8 cellular contexts compared by ENCODE assay signal in the genomic region with DNA sequence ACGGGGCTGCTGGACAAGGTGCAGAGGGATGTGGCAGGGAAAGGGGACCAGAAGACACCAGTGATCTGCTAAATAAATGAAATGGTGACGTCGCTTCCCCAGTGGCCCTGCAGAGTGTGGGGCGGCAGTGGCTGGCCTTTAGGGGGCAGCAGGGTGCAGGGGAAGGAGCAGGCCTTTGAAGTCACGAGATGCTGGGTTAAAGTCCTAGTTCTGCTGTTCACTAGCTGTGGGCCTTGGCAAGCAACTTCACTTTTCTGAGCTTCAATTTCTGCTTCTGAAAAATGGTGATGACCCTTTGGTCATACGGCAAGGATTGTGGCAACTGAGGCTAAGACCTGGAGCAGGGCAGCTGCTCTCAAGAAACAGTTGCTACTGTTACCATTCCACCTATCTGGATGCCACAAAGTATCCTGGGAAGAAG. TPM values are rescaled to one million over a fixed set of nuclear protein-coding genes. Genes with fewer than 3 reads are reported as not detected.
DNase-seq lines count a peak whose midpoint lies in the region; ATAC-seq lines count a peak whose summit lies in the region.

No MANE protein-coding gene starts in this region.

- in situ Hi-C loops in G401 (cut with HindIII; ENCODE audit: low sequenced_read_pairs) = no loop called here

- ATAC-seq in HG03066 (IDR thresholded peaks at IDR 0.05; ENCODE audit: low read depth, unreplicated experiment) = peak; percentile 64
- no peak for ATAC-seq in GM19328 (IDR thresholded peaks at IDR 0.05; ENCODE audit: unreplicated experiment)

- DNase-seq in G401 (ENCODE audit: low spot score) (peak; percentile 26), NCI-H526 (lab: John Stamatoyannopoulos, UW) (peak; percentile 55 to 79), dedifferentiated amniotic fluid mesenchymal stem cell (ENCODE audit: extremely low spot score) (peak; percentile 20), lung microvascular endothelial cell (ENCODE audit: low read depth in 2 of 2) (peak; percentile 72 to 80)
- DNase-seq in activated CD4-positive, alpha-beta T cell treated with anti-CD3 and anti-CD28 coated beads for 4 hours = peak; percentile 73 to 80
- peak; percentile 41 to 55 for DNase-seq in stimulated activated CD8-positive, alpha-beta memory T cell treated with anti-CD3 and anti-CD28 coated beads, Interleukin-4, amount 100 ng/mL, for 1 hour (ENCODE audit: low read depth in 2 of 2, low spot score in 1 of 2)

RNA-seq across cellular contexts. Expression of a gene that starts 9.2 kb away (rescaled TPM):
- 44.8 and 52.7 TPM in 2 replicates for total RNA-seq in G401 (2014; rRNA removed; shearing (Covaris generic))
- 16.7 and 19.6 TPM in 2 replicates for total RNA-seq in lung microvascular endothelial cell

RNA-seq across cellular contexts. Expression of a gene that starts 15.5 kb away (rescaled TPM):
- total RNA-seq in G401 (2014; rRNA removed; shearing (Covaris generic)) = 52.9 and 55.8 TPM in 2 replicates
- 37.3 and 40.7 TPM in 2 replicates for total RNA-seq in lung microvascular endothelial cell

RNA-seq across cellular contexts. Expression of a gene that starts 18.8 kb away (rescaled TPM):
- total RNA-seq in G401 (2014; rRNA removed; shearing (Covaris generic)) = 99.8 and 119 TPM in 2 replicates
- 92.7 and 108 TPM in 2 replicates for total RNA-seq in lung microvascular endothelial cell

RNA-seq across cellular contexts. Expression of a gene that starts 31.5 kb away (rescaled TPM):
- 83.1 and 104 TPM in 2 replicates for total RNA-seq in G401 (2014; rRNA removed; shearing (Covaris generic))
- 24.6 and 29.0 TPM in 2 replicates for total RNA-seq in lung microvascular endothelial cell

RNA-seq across cellular contexts. Expression of a gene that starts 58.3 kb away (rescaled TPM):
- 79.4 and 84.1 TPM in 2 replicates for total RNA-seq in G401 (2014; rRNA removed; shearing (Covaris generic))
- 9.4 and 11.7 TPM in 2 replicates for total RNA-seq in lung microvascular endothelial cell

Comparison
In these comparisons a context has a peak if more than half of its experiments do, and no peak if none do; other contexts are left out.
1. DNase-seq: peak in every context shown above with its lines; median percentile 76 in activated CD4-positive, alpha-beta T cell treated with anti-CD3 and anti-CD28 coated beads for 4 hours; 76 in lung microvascular endothelial cell; 67 in NCI-H526; 48 in stimulated activated CD8-positive, alpha-beta memory T cell treated with anti-CD3 and anti-CD28 coated beads, Interleukin-4, amount 100 ng/mL, for 1 hour; 26 in G401; 20 in dedifferentiated amniotic fluid mesenchymal stem cell.